Comparison of ENCODE assay signal across 13 cellular contexts in genomic region chr10:71323407-71323806, GRCh38. TPM values are rescaled to one million over a fixed set of nuclear protein-coding genes. Genes with fewer than 3 reads are reported as not detected.
DNase-seq lines count a peak whose midpoint lies in the region; ATAC-seq, FAIRE-seq and TF ChIP-seq lines count a peak whose summit lies in the region.
"Had no signal": no experiment of that assay in that cellular context is flagged by ENCODE, and none has a peak within 500 bp of the region (broad histone marks: within the 10 kb centered on the region; RNA-seq: fewer than 3 reads in every experiment).

No MANE protein-coding gene starts in this region.

- H3K9me3 Mint-ChIP-seq in activated T-helper 1 cell treated with anti-CD3 and anti-CD28 coated beads, Interleukin-12 subunit alpha, Interleukin-12 subunit beta, Interleukin-2, Interleukin-4 antibody, amounts not matched to agents 30 ng/mL and 10 ng/mL and 1 ng/mL, durations not matched to agents 14 hours and 24 hours and 36 hours, result no peaks in the 10 kb centered on the region
- H3K9me3 Mint-ChIP-seq: IgD-negative memory B cell; naive thymus-derived CD8-positive, alpha-beta T cell had no signal

- TF ChIP-seq CTCF in HepG2 (CRISPR knock-in tag; IDR thresholded peaks at IDR 0.05), result no peak
- no peak for TF ChIP-seq CTCF in right lobe of liver (IDR thresholded peaks at IDR 0.05)
- no peak for TF ChIP-seq CTCF in choroid plexus epithelial cell (conservative IDR thresholded peaks at IDR 0.05; ENCODE audit: low read depth, low read length)

- H3K79me2 ChIP-seq in HepG2 (ENCODE audit: insufficient read depth, low read length), result peaks cover 3% of the 10 kb centered on the region

- no peak overlapping the region for H2AFZ ChIP-seq in HepG2 (ENCODE audit: low read length)

- H3K27ac ChIP-seq in HepG2 (ENCODE audit: extremely low read length, insufficient read depth, low read length) (no peak overlapping the region), right lobe of liver (no peak overlapping the region)
- H3K27ac ChIP-seq: thoracic aorta had no signal

- POLR2A ChIA-PET in HepG2 (lab: Yijun Ruan, JAX), result interaction anchor here (6.3 kb wide), 1 partner anchor 13 kb away, joined by 210 read pairs; no protein-coding TSS in a partner anchor

- H3K4me3 ChIP-seq in HepG2 (replicated peaks in 1 of 3; ENCODE audit: insufficient read depth in 1 of 3, low read depth in 2 of 3, low read length in 3 of 3) (no peak overlapping the region), right lobe of liver (no peak overlapping the region), choroid plexus epithelial cell (ENCODE audit: low read depth, low read length) (no peak overlapping the region)
- H3K4me3 ChIP-seq: thoracic aorta had no signal

- H3K4me1 ChIP-seq in HepG2 (ENCODE audit: insufficient read depth, low read length) (peaks cover 47% of the 10 kb centered on the region), right lobe of liver (peaks cover 0 to 20% (median 5%) of the 10 kb centered on the region in 4 donors)

- intact Hi-C loops in HepG2 (cut with micrococcal nuclease; ENCODE audit: unreplicated experiment), result no loop called here
- intact Hi-C loops in right lobe of liver (cut with DNase I), result loop anchor here (5.0 to 10.0 kb wide), 2 partner anchors 49 to 161 kb away; no protein-coding TSS in a partner anchor
- intact Hi-C loops in activated T-helper 1 cell treated with anti-CD3 and anti-CD28 coated beads, Interleukin-12 subunit alpha, Interleukin-12 subunit beta, Interleukin-2, Interleukin-4 antibody, amounts not matched to agents 30 ng/mL and 10 ng/mL and 1 ng/mL, durations not matched to agents 14 hours and 24 hours and 36 hours (cut with micrococcal nuclease), result no loop called here

- H3K4me3 Mint-ChIP-seq in activated T-helper 1 cell treated with anti-CD3 and anti-CD28 coated beads, Interleukin-12 subunit alpha, Interleukin-12 subunit beta, Interleukin-2, Interleukin-4 antibody, amounts not matched to agents 30 ng/mL and 10 ng/mL and 1 ng/mL, durations not matched to agents 14 hours and 24 hours and 36 hours, result no peak overlapping the region

- TF ChIP-seq POLR2A in HepG2 (IDR thresholded peaks at IDR 0.05; ENCODE audit: insufficient read depth in 1 of 2, low read depth in 2 of 2, low read length in 2 of 2) (no peak), right lobe of liver (IDR thresholded peaks at IDR 0.05) (no peak)

- H3K9ac ChIP-seq in HepG2 (ENCODE audit: insufficient read depth, low read depth, low read length), result no peak overlapping the region

- no peaks in the 10 kb centered on the region for H3K4me1 Mint-ChIP-seq in activated T-helper 1 cell treated with anti-CD3 and anti-CD28 coated beads, Interleukin-12 subunit alpha, Interleukin-12 subunit beta, Interleukin-2, Interleukin-4 antibody, amounts not matched to agents 30 ng/mL and 10 ng/mL and 1 ng/mL, durations not matched to agents 14 hours and 24 hours and 36 hours (ENCODE audit: low read depth)

- no peak for TF ChIP-seq RAD21 in HepG2 (CRISPR knock-in tag; IDR thresholded peaks at IDR 0.05)

- in situ Hi-C loops in HepG2 (cut with HindIII; ENCODE audit: extremely low pct_ligation_motif_present, low pct_unique_long_range_greater_than_20kb), result no loop called here

- no peak for ATAC-seq in HepG2
- no peak for ATAC-seq in right lobe of liver
- no peak for ATAC-seq in HG03354 (IDR thresholded peaks at IDR 0.05; ENCODE audit: poor library complexity, severe bottlenecking, unreplicated experiment)
- ATAC-seq: naive thymus-derived CD8-positive, alpha-beta T cell had no signal

- no TSS peak for BruUV-seq in HepG2 (replicated peaks; lab: Mats Ljungman, UMichigan)

- H3K9me3 ChIP-seq in HepG2 (ENCODE audit: low read length), result no peaks in the 10 kb centered on the region
- no peaks in the 10 kb centered on the region for H3K9me3 ChIP-seq in right lobe of liver
- H3K9me3 ChIP-seq: thoracic aorta had no signal

- WGBS in HepG2 (ENCODE audit: low lambda C conversion rate), result 93% methylated on average over 4 of the region's 4 CpGs
- 91% methylated on average over 4 of the region's 4 CpGs for WGBS in right lobe of liver (ENCODE audit: insufficient coverage, low coverage, low lambda C conversion rate, missing lambda C conversion rate)

- DNase-seq in HepG2 (ENCODE audit: low spot score) (peak; percentile 35), right lobe of liver (no peak), MV-4-11 (lab: John Stamatoyannopoulos, UW) (peak; percentile 59), choroid plexus epithelial cell (ENCODE audit: low read depth) (peak; percentile 55), NCI-H1092 treated with DMSO at 0.1 percent for 48 hours (lab: John Stamatoyannopoulos, UW) (no peak), DMS79 treated with DMSO at 0.1 percent for 48 hours (lab: John Stamatoyannopoulos, UW) (no peak)
- no peak for DNase-seq in activated T-helper 1 cell treated with anti-CD3 and anti-CD28 coated beads, Interleukin-12 subunit alpha, Interleukin-12 subunit beta, Interleukin-2, Interleukin-4 antibody, amounts not matched to agents 30 ng/mL and 10 ng/mL and 1 ng/mL, durations not matched to agents 14 hours and 24 hours and 36 hours (ENCODE audit: low spot score)
- DNase-seq: SHP77 treated with DMSO at 0.1 percent for 48 hours had no signal

- H3K36me3 Mint-ChIP-seq in activated T-helper 1 cell treated with anti-CD3 and anti-CD28 coated beads, Interleukin-12 subunit alpha, Interleukin-12 subunit beta, Interleukin-2, Interleukin-4 antibody, amounts not matched to agents 30 ng/mL and 10 ng/mL and 1 ng/mL, durations not matched to agents 14 hours and 24 hours and 36 hours (ENCODE audit: low read depth), result peaks cover 6% of the 10 kb centered on the region

- H3K4me2 ChIP-seq in HepG2 (ENCODE audit: low read depth, low read length), result no peak overlapping the region

- TF ChIP-seq EP300 in HepG2 (IDR thresholded peaks at IDR 0.05; ENCODE audit: low read depth in 2 of 2, low read length in 2 of 2) (no peak), HepG2 (CRISPR knock-in tag; IDR thresholded peaks at IDR 0.05; ENCODE audit: borderline replicate concordance) (no peak)

- CTCF ChIA-PET in HepG2 (lab: Yijun Ruan, JAX; ENCODE audit: low intra/inter-chr PET ratio, low total read pairs), result no interaction called here

- no peak overlapping the region for H3K27ac Mint-ChIP-seq in activated T-helper 1 cell treated with anti-CD3 and anti-CD28 coated beads, Interleukin-12 subunit alpha, Interleukin-12 subunit beta, Interleukin-2, Interleukin-4 antibody, amounts not matched to agents 30 ng/mL and 10 ng/mL and 1 ng/mL, durations not matched to agents 14 hours and 24 hours and 36 hours
- H3K27ac Mint-ChIP-seq: IgD-negative memory B cell had no signal

- peaks cover 10 to 41% of the 10 kb centered on the region in 2 experiments for H3K36me3 ChIP-seq in HepG2 (replicated peaks in 1 of 2; ENCODE audit: control insufficient read depth in 1 of 2, insufficient read depth in 2 of 2, low read length in 2 of 2)
- H3K36me3 ChIP-seq in right lobe of liver, result peaks cover 0 to 31% (median 1%) of the 10 kb centered on the region in 4 donors
- H3K36me3 ChIP-seq: thoracic aorta had no signal

- H4K20me1 ChIP-seq in HepG2 (ENCODE audit: insufficient read depth, low read length), result no peaks in the 10 kb centered on the region

- H3K27me3 ChIP-seq in HepG2 (ENCODE audit: control insufficient read depth in 1 of 2, insufficient read depth in 2 of 2, low read length in 2 of 2) (no peaks in the 10 kb centered on the region), right lobe of liver (no peaks in the 10 kb centered on the region)

- H3K27me3 Mint-ChIP-seq in activated T-helper 1 cell treated with anti-CD3 and anti-CD28 coated beads, Interleukin-12 subunit alpha, Interleukin-12 subunit beta, Interleukin-2, Interleukin-4 antibody, amounts not matched to agents 30 ng/mL and 10 ng/mL and 1 ng/mL, durations not matched to agents 14 hours and 24 hours and 36 hours (ENCODE audit: insufficient read depth), result no peaks in the 10 kb centered on the region
- H3K27me3 Mint-ChIP-seq: IgD-negative memory B cell; naive thymus-derived CD8-positive, alpha-beta T cell had no signal

- FAIRE-seq in HepG2 (lab: Jason Lieb, UNC), result peak; percentile 67
- FAIRE-seq: colon had no signal

RNA-seq across cellular contexts. Expression of gene SLC29A3, which starts 4.3 kb away (rescaled TPM):
- 5.3 and 8.6 TPM in 2 replicates for total RNA-seq in HepG2 (2016; rRNA removed; fragmentation: Illumina TruSeq; extraction: Trizol)
- 3.3 and 4.1 TPM in 2 replicates for total RNA-seq in HepG2 (2016; cell fraction: cytosol; rRNA removed; fragmentation: Illumina TruSeq; extraction: Trizol; ENCODE audit: low read depth)
- total RNA-seq in HepG2 (2016; cell fraction: insoluble cytoplasmic fraction; rRNA removed; fragmentation: Illumina TruSeq; extraction: Trizol), result 5.0 and 9.4 TPM in 2 replicates
- 6.3 and 7.6 TPM in 2 replicates for total RNA-seq in HepG2 (2016; cell fraction: membrane; rRNA removed; fragmentation: Illumina TruSeq; extraction: Trizol)
- total RNA-seq in HepG2 (2016; cell fraction: nucleus; rRNA removed; fragmentation: Illumina TruSeq; extraction: Trizol), result 9.6 and 10.1 TPM in 2 replicates
- 11.8 and 14.4 TPM in 2 replicates for polyA plus RNA-seq in HepG2 (2011; rRNA removed)
- polyA plus RNA-seq in HepG2 (2011; cell fraction: cytosol; rRNA removed), result 11.4 and 13.2 TPM in 2 replicates
- 10.9 and 11.3 TPM in 2 replicates for polyA plus RNA-seq in HepG2 (2011; cell fraction: nucleus; rRNA removed)
- polyA plus RNA-seq in HepG2 (2012), result 13.5 and 17.5 TPM in 2 replicates
- 5.1 and 5.8 TPM in 2 replicates for polyA plus RNA-seq in HepG2 (2016; cell fraction: cytosol; fragmentation: Illumina TruSeq; extraction: Trizol; ENCODE audit: low read depth)
- polyA plus RNA-seq in HepG2 (2016; cell fraction: insoluble cytoplasmic fraction; fragmentation: Illumina TruSeq; extraction: Trizol; ENCODE audit: low read depth), result 6.5 and 10.2 TPM in 2 replicates
- polyA plus RNA-seq in HepG2 (2016; cell fraction: membrane; fragmentation: Illumina TruSeq; extraction: Trizol; ENCODE audit: low read depth), result 8.9 and 9.6 TPM in 2 replicates
- polyA plus RNA-seq in HepG2 (2016; cell fraction: nucleus; fragmentation: Illumina TruSeq; extraction: Trizol; ENCODE audit: insufficient read depth, low read depth), result 19.0 and 21.6 TPM in 2 replicates
- polyA minus RNA-seq in HepG2 (2011; rRNA and poly(A)+ RNA removed; ENCODE audit: low replicate concordance), result 18.5 and 33.8 TPM in 2 replicates
- polyA minus RNA-seq in HepG2 (2011; cell fraction: cytosol; rRNA and poly(A)+ RNA removed), result 8.6 and 10.2 TPM in 2 replicates
- 11.1 and 12.4 TPM in 2 replicates for polyA minus RNA-seq in HepG2 (2011; cell fraction: nucleus; rRNA and poly(A)+ RNA removed)
- total RNA-seq in right lobe of liver, result 10 to 100 TPM in 2 of 6 experiments, 1 to 10 TPM in 4; 5.7 to 17.4 (median 7.7) TPM
- 6.6 and 6.8 TPM in 2 replicates for total RNA-seq in activated T-helper 1 cell treated with anti-CD3 and anti-CD28 coated beads, Interleukin-12 subunit alpha, Interleukin-12 subunit beta, Interleukin-2, Interleukin-4 antibody, amounts not matched to agents 30 ng/mL and 10 ng/mL and 1 ng/mL, durations not matched to agents 14 hours and 24 hours and 36 hours

Comparison
In these comparisons a context has a peak if more than half of its experiments do, and no peak if none do; other contexts are left out.
1. DNase-seq: peak in HepG2 (single experiment), MV-4-11 (single experiment) and choroid plexus epithelial cell (single experiment); none in right lobe of liver (0 of 3), NCI-H1092 treated with DMSO at 0.1 percent for 48 hours (single experiment), DMS79 treated with DMSO at 0.1 percent for 48 hours (single experiment) and activated T-helper 1 cell treated with anti-CD3 and anti-CD28 coated beads, Interleukin-12 subunit alpha, Interleukin-12 subunit beta, Interleukin-2, Interleukin-4 antibody, amounts not matched to agents 30 ng/mL and 10 ng/mL and 1 ng/mL, durations not matched to agents 14 hours and 24 hours and 36 hours (single experiment).
2. intact Hi-C loops: an anchor here in right lobe of liver (5.0 to 10.0 kb wide); none called in HepG2 and activated T-helper 1 cell treated with anti-CD3 and anti-CD28 coated beads, Interleukin-12 subunit alpha, Interleukin-12 subunit beta, Interleukin-2, Interleukin-4 antibody, amounts not matched to agents 30 ng/mL and 10 ng/mL and 1 ng/mL, durations not matched to agents 14 hours and 24 hours and 36 hours.